ENCODE assay signal across 31 cellular contexts in the genomic region with DNA sequence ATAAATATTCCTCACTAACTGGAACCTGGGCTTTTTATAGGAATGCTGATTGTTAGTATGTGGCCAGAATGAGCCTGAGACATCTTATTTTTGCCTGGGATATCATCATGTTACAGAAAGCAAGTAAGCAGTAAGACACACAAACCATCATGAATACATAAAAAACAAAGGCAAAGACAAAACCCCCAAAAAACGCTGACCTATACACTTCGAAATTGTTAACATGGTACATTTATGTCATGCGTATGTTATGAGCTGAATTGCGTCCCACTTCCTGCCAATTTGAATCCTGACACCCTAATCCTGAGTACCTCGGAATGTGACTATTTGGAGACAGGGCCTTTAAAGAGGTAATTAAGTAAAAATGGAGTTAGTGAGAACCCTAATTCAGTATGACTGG.
"Had no signal": no experiment of that assay in that cellular context is flagged by ENCODE, and none has a peak within 500 bp of the region (broad histone marks: within the 10 kb centered on the region; RNA-seq: fewer than 3 reads in every experiment).

No MANE protein-coding gene starts in this region.

- DNase-seq: natural killer cell; occipital lobe; ovary; posterior cingulate gyrus; psoas muscle; right cardiac atrium; spleen; stimulated activated CD4-positive, alpha-beta T cell treated with anti-CD3 and anti-CD28 coated beads, Interleukin-12 subunit alpha, Interleukin-12 subunit beta, amount 100 ng/mL, for 4 hours; stimulated activated CD4-positive, alpha-beta T cell treated with anti-CD3 and anti-CD28 coated beads, Interleukin-1b, Interleukin-23, amount 100 ng/mL, for 48 hours; stimulated activated CD4-positive, alpha-beta T cell treated with anti-CD3 and anti-CD28 coated beads, Interleukin-4, amount 100 ng/mL, for 1 hour; stimulated activated CD4-positive, alpha-beta T cell treated with anti-CD3 and anti-CD28 coated beads, Interleukin-4, amount 100 ng/mL, for 4 hours; stimulated activated CD8-positive, alpha-beta memory T cell treated with anti-CD3 and anti-CD28 coated beads, Interleukin-4, amount 100 ng/mL, for 48 hours; stimulated activated naive CD4-positive, alpha-beta T cell; stimulated activated naive CD8-positive, alpha-beta T cell treated with anti-CD3 and anti-CD28 coated beads, Interleukin-15, amount 100 ng/mL, for 72 hours; stimulated activated naive CD8-positive, alpha-beta T cell treated with anti-CD3 and anti-CD28 coated beads, Interleukin-15, Interleukin-2, amounts not matched to agents 100 U/mL and 50 U/mL, for 24 hours; substantia nigra; testis; tibial artery; transverse colon had no signal

- H2AFZ ChIP-seq: neural progenitor cell, parathyroid adenoma had no signal

- H3K9me3 ChIP-seq: ovary, psoas muscle, spleen, suprapubic skin, testis, tibial artery, transverse colon, vagina had no signal

- H3K9ac ChIP-seq: neural progenitor cell, parathyroid adenoma had no signal

- FAIRE-seq: urothelium cell line had no signal

- H3K4me3 ChIP-seq: neural progenitor cell, ovary, psoas muscle, skin epidermis, smooth muscle cell, spleen, suprapubic skin, testis, tibial artery, transverse colon, vagina had no signal

- H3K36me3 Mint-ChIP-seq: natural killer cell; stimulated activated memory B cell treated with anti-CD40 and anti-IgM and Interleukin-4, amounts not matched to agents 10 μg/mL and 1 μg/mL and 100 μg/mL, for 72 hours; type B pancreatic cell had no signal

- H3K4me1 Mint-ChIP-seq: nephron; stimulated activated memory B cell treated with anti-CD40 and anti-IgM and Interleukin-4, amounts not matched to agents 10 μg/mL and 1 μg/mL and 100 μg/mL, for 72 hours; stimulated activated naive CD8-positive, alpha-beta T cell treated with anti-CD3 and anti-CD28 coated beads, Interleukin-15, amount 100 ng/mL, for 72 hours had no signal

- H3K4me1 ChIP-seq: neural progenitor cell, parathyroid adenoma, psoas muscle, suprapubic skin, testis, tibial artery, transverse colon, vagina had no signal

- H3K27ac Mint-ChIP-seq: natural killer cell; nephron; neural progenitor cell; progenitor cell of endocrine pancreas; stimulated activated memory B cell treated with anti-CD40 and anti-IgM and Interleukin-4, amounts not matched to agents 10 μg/mL and 1 μg/mL and 100 μg/mL, for 72 hours; stimulated activated naive CD8-positive, alpha-beta T cell treated with anti-CD3 and anti-CD28 coated beads, Interleukin-15, amount 100 ng/mL, for 72 hours; type B pancreatic cell had no signal

- H3K9me3 Mint-ChIP-seq: nephron; neural progenitor cell; stimulated activated memory B cell treated with anti-CD40 and anti-IgM and Interleukin-4, amounts not matched to agents 10 μg/mL and 1 μg/mL and 100 μg/mL, for 72 hours; stimulated activated naive CD8-positive, alpha-beta T cell treated with anti-CD3 and anti-CD28 coated beads, Interleukin-15, amount 100 ng/mL, for 72 hours; type B pancreatic cell had no signal

- H3K27me3 ChIP-seq: neural progenitor cell, ovary, spleen, suprapubic skin, testis, vagina had no signal

- H3K27me3 Mint-ChIP-seq: progenitor cell of endocrine pancreas; stimulated activated memory B cell treated with anti-CD40 and anti-IgM and Interleukin-4, amounts not matched to agents 10 μg/mL and 1 μg/mL and 100 μg/mL, for 72 hours; stimulated activated naive CD8-positive, alpha-beta T cell treated with anti-CD3 and anti-CD28 coated beads, Interleukin-15, amount 100 ng/mL, for 72 hours; type B pancreatic cell had no signal

- ATAC-seq: natural killer cell; psoas muscle; right cardiac atrium; sciatic nerve; stimulated activated memory B cell treated with anti-CD40 and anti-IgM and Interleukin-4, amounts not matched to agents 10 μg/mL and 1 μg/mL and 100 μg/mL, for 72 hours; stimulated activated naive CD8-positive, alpha-beta T cell treated with anti-CD3 and anti-CD28 coated beads, Interleukin-15, amount 100 ng/mL, for 72 hours; stimulated activated naive CD8-positive, alpha-beta T cell treated with anti-CD3 and anti-CD28 coated beads, Interleukin-15, Interleukin-2, amounts not matched to agents 100 U/mL and 50 U/mL, for 24 hours had no signal

- H3K36me3 ChIP-seq: neural progenitor cell, ovary, spleen, suprapubic skin, tibial artery, transverse colon, vagina had no signal

- H3K4me3 Mint-ChIP-seq: natural killer cell; nephron; neural progenitor cell; stimulated activated memory B cell treated with anti-CD40 and anti-IgM and Interleukin-4, amounts not matched to agents 10 μg/mL and 1 μg/mL and 100 μg/mL, for 72 hours; stimulated activated naive CD8-positive, alpha-beta T cell treated with anti-CD3 and anti-CD28 coated beads, Interleukin-15, amount 100 ng/mL, for 72 hours; type B pancreatic cell had no signal

- H3K4me2 ChIP-seq: neural progenitor cell, smooth muscle cell had no signal

- H3K79me2 ChIP-seq: parathyroid adenoma had no signal

- H3K27ac ChIP-seq: neural progenitor cell, ovary, parathyroid adenoma, psoas muscle, skin epidermis, spleen, suprapubic skin, testis, tibial artery, transverse colon, vagina had no signal
